14 cellular contexts compared by ENCODE assay signal in the genomic region with DNA sequence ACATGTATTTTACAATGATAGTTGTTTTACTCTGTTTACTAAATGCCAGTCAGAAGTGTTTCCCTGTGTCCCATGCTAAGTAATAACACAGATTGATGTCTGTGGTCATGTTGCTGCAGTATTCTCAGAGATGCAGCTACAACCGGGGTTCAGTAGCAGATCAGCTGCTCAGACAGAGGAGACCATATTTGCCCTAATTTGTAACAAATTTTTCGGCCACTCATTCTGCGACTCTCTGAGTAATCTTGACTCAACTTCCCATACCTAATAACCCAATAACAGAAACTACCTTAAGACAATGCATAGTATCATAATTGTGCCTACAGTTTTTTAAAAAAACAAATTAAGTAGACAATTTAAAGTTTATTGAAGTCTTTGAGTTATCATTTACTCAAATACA. TPM values are rescaled to one million over a fixed set of nuclear protein-coding genes. Genes with fewer than 3 reads are reported as not detected.
A peak's percentile ranks its signal among the peaks of the same experiment; 100 is the strongest.
DNase-seq lines count a peak whose midpoint lies in the region; ATAC-seq and TF ChIP-seq lines count a peak whose summit lies in the region.
"Had no signal": no experiment of that assay in that cellular context is flagged by ENCODE, and none has a peak within 500 bp of the region (broad histone marks: within the 10 kb centered on the region; RNA-seq: fewer than 3 reads in every experiment).

No MANE protein-coding gene starts in this region.

- DNase-seq in GM10266 (ENCODE audit: extremely low spot score) (peak; percentile 19), HK-2 (ENCODE audit: unreplicated experiment) (no peak), COLO829 (ENCODE audit: low spot score) (no peak), OCI-LY7 (ENCODE audit: low spot score) (no peak)
- no peak for DNase-seq in activated CD8-positive, alpha-beta memory T cell treated with anti-CD3 and anti-CD28 coated beads, Interleukin-2, amount 50 U/mL, for 48 hours
- DNase-seq: anterior cingulate cortex, NCI-H187 treated with DMSO at 0.1 percent for 48 hours had no signal

- no peaks in the 10 kb centered on the region for H4K20me1 ChIP-seq in OCI-LY7 (ENCODE audit: insufficient read depth, low read length)

- CTCF ChIA-PET in OCI-LY7 (lab: Charles Lee; ENCODE audit: unreplicated experiment) = no interaction called here

- no peaks in the 10 kb centered on the region for H3K9me2 ChIP-seq in OCI-LY7 (ENCODE audit: insufficient read depth, low read length)

- no peak overlapping the region for H3K27ac ChIP-seq in OCI-LY7 (ENCODE audit: low read depth, low read length, poor library complexity, severe bottlenecking)
- H3K27ac ChIP-seq: C4-2B, epithelial cell of prostate had no signal

- H3K36me3 ChIP-seq in OCI-LY7 (ENCODE audit: insufficient read depth, low read length) = no peaks in the 10 kb centered on the region
- H3K36me3 ChIP-seq: thoracic aorta had no signal

- intact Hi-C loops in OCI-LY7 (cut with micrococcal nuclease; ENCODE audit: unreplicated experiment) = no loop called here

- TF ChIP-seq CTCF in GM10266 (IDR thresholded peaks at IDR 0.05; ENCODE audit: control insufficient read depth, insufficient read depth, low read depth, missing control alignments) = no peak
- TF ChIP-seq CTCF in OCI-LY7 (conservative IDR thresholded peaks at IDR 0.05; ENCODE audit: low read length) = no peak

- BruUV-seq in OCI-LY7 (replicated peaks; lab: Mats Ljungman, UMichigan) = no TSS peak

- H3K4me3 ChIP-seq in OCI-LY7 (ENCODE audit: low read depth, low read length, poor library complexity, severe bottlenecking) = no peak overlapping the region
- H3K4me3 ChIP-seq: thoracic aorta had no signal

- POLR2A ChIA-PET in OCI-LY7 (lab: Charles Lee) = interaction anchor here (0.7 kb wide), 1 partner anchor 315 kb away, joined by 4 read pairs; no protein-coding TSS in a partner anchor

- H3K9me3 ChIP-seq in OCI-LY7 (ENCODE audit: low read length) = no peaks in the 10 kb centered on the region
- H3K9me3 ChIP-seq: thoracic aorta had no signal

- ATAC-seq in GM18870 (IDR thresholded peaks at IDR 0.05; ENCODE audit: unreplicated experiment) (peak; percentile 71), HG02610 (IDR thresholded peaks at IDR 0.05; ENCODE audit: unreplicated experiment) (peak; percentile 81), HG03460 (IDR thresholded peaks at IDR 0.05; ENCODE audit: unreplicated experiment) (peak; percentile 67)
- ATAC-seq: WTC11 had no signal

- H3K4me1 ChIP-seq in OCI-LY7 (ENCODE audit: insufficient read depth, low read length, poor library complexity, severe bottlenecking) = no peaks in the 10 kb centered on the region

- no peaks in the 10 kb centered on the region for H3K79me2 ChIP-seq in OCI-LY7 (ENCODE audit: insufficient read depth, low read depth, low read length)

- H2AFZ ChIP-seq in OCI-LY7 (ENCODE audit: low read length) = no peak overlapping the region

- no peak overlapping the region for H3K4me2 ChIP-seq in OCI-LY7 (ENCODE audit: low read length)

RNA-seq across cellular contexts. Expression of a gene that starts 32.6 kb away (rescaled TPM):
- total RNA-seq in OCI-LY7 (2014; rRNA removed; shearing (Covaris generic)) = not detected in 2 replicates
- total RNA-seq in OCI-LY7 (2022) = not detected in 2 replicates
